1 cellular context compared by ENCODE assay signal in genomic region chr21:33368124-33368523, GRCh38.
TF ChIP-seq lines count a peak whose summit lies in the region.

No MANE protein-coding gene starts in this region.

TF ChIP-seq in K562, 482 proteins besides CTCF, POLR2A, EP300 and RAD21 (continued from another document and continues in another):
- TF ChIP-seq ZNF407 (IDR thresholded peaks at IDR 0.05; ENCODE audit: low read depth) (no peak), ID3 (CRISPR knock-in tag; IDR thresholded peaks at IDR 0.05) (no peak), ID3 (tag; IDR thresholded peaks at IDR 0.05) (no peak), NFE2L1 (tag; IDR thresholded peaks at IDR 0.05; ENCODE audit: borderline replicate concordance, low read depth) (no peak), CHCHD3 (CRISPR knock-in tag; IDR thresholded peaks at IDR 0.05) (no peak), FIP1L1 (IDR thresholded peaks at IDR 0.05; ENCODE audit: low read depth, low read length, poor library complexity, severe bottlenecking) (no peak), E2F4 (CRISPR knock-in tag; IDR thresholded peaks at IDR 0.05; ENCODE audit: low read depth) (no peak), MGA (IDR thresholded peaks at IDR 0.05) (no peak), MCM7 (IDR thresholded peaks at IDR 0.05) (no peak), FOXP4 (CRISPR knock-in tag; IDR thresholded peaks at IDR 0.05; ENCODE audit: borderline replicate concordance) (no peak), HEY1 (CRISPR knock-in tag; IDR thresholded peaks at IDR 0.05; ENCODE audit: borderline replicate concordance) (no peak), TFE3 (CRISPR knock-in tag; IDR thresholded peaks at IDR 0.05) (no peak), MAX (CRISPR knock-in tag; IDR thresholded peaks at IDR 0.05) (peak; percentile 42; the same call in 1 of the 2 replicates), ETS2 (tag; IDR thresholded peaks at IDR 0.05; ENCODE audit: borderline replicate concordance, poor library complexity, severe bottlenecking) (no peak), RBM34 (IDR thresholded peaks at IDR 0.05; ENCODE audit: borderline replicate concordance, insufficient read depth, low read length) (no peak), TCF3 (CRISPR knock-in tag; IDR thresholded peaks at IDR 0.05) (peak; percentile 87), ZNF79 (CRISPR knock-in tag; IDR thresholded peaks at IDR 0.05; ENCODE audit: low read depth) (no peak), NONO (IDR thresholded peaks at IDR 0.05; ENCODE audit: low read depth in 2 of 2, low read length in 1 of 2) (no peak), HDAC6 (IDR thresholded peaks at IDR 0.05; ENCODE audit: low read depth, low read length) (no peak), NRF1 (conservative IDR thresholded peaks at IDR 0.05 in 1 of 2, IDR thresholded peaks at IDR 0.05 in 1 of 2) (no peak), XRCC4 (IDR thresholded peaks at IDR 0.05; ENCODE audit: extremely low read depth, insufficient read depth, insufficient read length) (no peak), CLOCK (CRISPR knock-in tag; IDR thresholded peaks at IDR 0.05; ENCODE audit: borderline replicate concordance) (no peak), HLTF (IDR thresholded peaks at IDR 0.05) (no peak)
